ENCODE assay signal across 8 cellular contexts in the genomic region with DNA sequence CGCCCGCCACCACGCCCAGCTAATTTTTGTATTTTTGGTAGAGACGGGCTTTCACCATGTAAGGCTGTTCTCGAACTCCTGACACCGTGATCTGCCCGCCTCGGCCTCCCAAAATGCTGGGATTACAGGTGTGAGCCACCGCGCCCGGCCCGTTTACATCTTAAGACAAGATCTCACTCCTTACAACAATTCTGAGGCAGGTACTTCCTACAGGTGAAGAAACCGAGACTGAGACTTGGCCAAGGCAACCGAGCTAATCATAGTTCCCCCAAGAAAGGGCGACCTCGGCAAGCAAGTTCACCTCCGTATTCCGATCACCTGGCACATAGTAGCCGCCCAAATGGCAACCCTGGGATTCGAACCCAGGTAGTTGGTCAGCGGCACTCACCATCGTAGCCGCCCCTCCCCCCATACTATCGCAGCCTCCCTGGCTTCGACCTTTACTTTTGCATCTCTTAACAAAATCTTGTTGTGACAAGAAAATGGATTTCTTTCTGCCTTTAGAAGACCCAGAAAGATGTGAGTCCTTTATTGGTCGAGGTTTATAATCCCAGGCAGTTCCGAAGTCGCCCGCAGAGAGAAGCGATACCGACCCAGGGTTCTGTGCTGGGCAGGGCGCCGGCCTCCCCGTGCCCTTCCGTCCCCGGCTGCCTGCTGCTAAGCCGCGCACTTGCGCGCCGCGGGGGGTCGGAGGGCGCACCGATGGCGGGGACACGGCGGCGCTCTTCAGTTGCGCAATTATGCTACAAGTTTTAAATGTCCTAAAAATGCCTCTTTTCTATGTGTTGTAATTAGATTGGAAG.
DNase-seq lines count a peak whose midpoint lies in the region; ATAC-seq lines count a peak whose summit lies in the region.

No MANE protein-coding gene starts in this region.

- peaks cover 4% of the 10 kb centered on the region for H3K36me3 Mint-ChIP-seq in activated T-cell treated with anti-CD3 and anti-CD28 coated beads, Interleukin-2, amount 50 U/mL, for 24 hours (ENCODE audit: low read depth)
- H3K36me3 Mint-ChIP-seq in stimulated activated naive B cell treated with anti-CD40 and anti-IgM and Interleukin-4, amounts not matched to agents 10 μg/mL and 1 μg/mL and 100 μg/mL, for 72 hours = peaks cover 9 to 13% of the 10 kb centered on the region in 2 donors

- no peak for ATAC-seq in stimulated activated naive B cell treated with anti-CD40 and anti-IgM and Interleukin-4, amounts not matched to agents 10 μg/mL and 1 μg/mL and 100 μg/mL, for 72 hours (replicated peaks)
- ATAC-seq in GM21786 (IDR thresholded peaks at IDR 0.05; ENCODE audit: unreplicated experiment) = no peak

- no CpG with 5 or more reads among the region's 50 CpGs for whole genome bisulfite sequencing in iPS DF 6.9 (ENCODE audit: insufficient coverage, insufficient read length)

- H3K36me3 ChIP-seq in HUES48 (ENCODE audit: control insufficient read depth, insufficient read depth, low read length) (peaks cover 22% of the 10 kb centered on the region), iPS DF 6.9 (ENCODE audit: control insufficient read depth, insufficient read depth, low read length) (peaks cover 8% of the 10 kb centered on the region)

- H3K4me3 Mint-ChIP-seq in activated T-cell treated with anti-CD3 and anti-CD28 coated beads, Interleukin-2, amount 50 U/mL, for 24 hours = peak overlapping the region; percentile 82
- H3K4me3 Mint-ChIP-seq in stimulated activated naive B cell treated with anti-CD40 and anti-IgM and Interleukin-4, amounts not matched to agents 10 μg/mL and 1 μg/mL and 100 μg/mL, for 72 hours = peak overlapping the region; percentile 84 to 88

- H3K4me1 Mint-ChIP-seq in activated T-cell treated with anti-CD3 and anti-CD28 coated beads, Interleukin-2, amount 50 U/mL, for 24 hours (ENCODE audit: low read depth) = peaks cover 33% of the 10 kb centered on the region
- peaks cover 23 to 47% of the 10 kb centered on the region in 2 donors for H3K4me1 Mint-ChIP-seq in stimulated activated naive B cell treated with anti-CD40 and anti-IgM and Interleukin-4, amounts not matched to agents 10 μg/mL and 1 μg/mL and 100 μg/mL, for 72 hours

- peaks cover 40% of the 10 kb centered on the region for H3K4me1 ChIP-seq in HUES48 (ENCODE audit: control insufficient read depth, insufficient read depth, low read length)
- H3K4me1 ChIP-seq in iPS DF 6.9 (ENCODE audit: control insufficient read depth, insufficient read depth, low read length) = peaks cover 16% of the 10 kb centered on the region

- H3K27me3 Mint-ChIP-seq in activated T-cell treated with anti-CD3 and anti-CD28 coated beads, Interleukin-2, amount 50 U/mL, for 24 hours = peaks cover 44% of the 10 kb centered on the region
- peaks cover 11 to 25% of the 10 kb centered on the region in 2 donors for H3K27me3 Mint-ChIP-seq in stimulated activated naive B cell treated with anti-CD40 and anti-IgM and Interleukin-4, amounts not matched to agents 10 μg/mL and 1 μg/mL and 100 μg/mL, for 72 hours

- H3K9me3 ChIP-seq in HUES48 (ENCODE audit: control insufficient read depth, insufficient read depth, low read length) = no peaks in the 10 kb centered on the region
- H3K9me3 ChIP-seq in iPS DF 6.9 (ENCODE audit: control insufficient read depth, insufficient read depth, low read length) = no peaks in the 10 kb centered on the region

- H3K27me3 ChIP-seq in HUES48 (ENCODE audit: control insufficient read depth, insufficient read depth, low read length) (no peaks in the 10 kb centered on the region), iPS DF 6.9 (ENCODE audit: control insufficient read depth, insufficient read depth, low read length) (no peaks in the 10 kb centered on the region)

- H3K9ac ChIP-seq in HUES48 (ENCODE audit: low read depth, low read length) = peak overlapping the region; percentile 6; the same call in 1 of the 2 replicates

- no peak overlapping the region for H3K27ac Mint-ChIP-seq in activated T-cell treated with anti-CD3 and anti-CD28 coated beads, Interleukin-2, amount 50 U/mL, for 24 hours
- H3K27ac Mint-ChIP-seq in stimulated activated naive B cell treated with anti-CD40 and anti-IgM and Interleukin-4, amounts not matched to agents 10 μg/mL and 1 μg/mL and 100 μg/mL, for 72 hours = peak overlapping the region; percentile 59

- peak; percentile 41 for DNase-seq in activated T-cell treated with anti-CD3 and anti-CD28 coated beads, Interleukin-2, amount 50 U/mL, for 24 hours
- no peak for DNase-seq in iPS DF 6.9 (ENCODE audit: low read depth, low spot score)
- DNase-seq in stimulated activated naive B cell treated with anti-CD40 and anti-IgM and Interleukin-4, amounts not matched to agents 10 μg/mL and 1 μg/mL and 100 μg/mL, for 72 hours = no peak
- no peak for DNase-seq in NCI-H1417 (lab: John Stamatoyannopoulos, UW)
- DNase-seq in GOT3 (lab: John Stamatoyannopoulos, UW) = no peak
- DNase-seq in HCEC 1CT = no peak

- no peak overlapping the region for H3K27ac ChIP-seq in HUES48 (ENCODE audit: low read depth, low read length)
- H3K27ac ChIP-seq in iPS DF 6.9 (ENCODE audit: low read length) = no peak overlapping the region

- peak overlapping the region; percentile 95 for H3K4me3 ChIP-seq in HUES48 (ENCODE audit: low read depth, low read length)
- peak overlapping the region; percentile 13; the same call in 1 of the 2 replicates for H3K4me3 ChIP-seq in iPS DF 6.9 (ENCODE audit: low read length)

- no peaks in the 10 kb centered on the region for H3K9me3 Mint-ChIP-seq in activated T-cell treated with anti-CD3 and anti-CD28 coated beads, Interleukin-2, amount 50 U/mL, for 24 hours
- H3K9me3 Mint-ChIP-seq in stimulated activated naive B cell treated with anti-CD40 and anti-IgM and Interleukin-4, amounts not matched to agents 10 μg/mL and 1 μg/mL and 100 μg/mL, for 72 hours = peaks cover 3 to 8% of the 10 kb centered on the region in 2 donors
